Comparison of ENCODE assay signal across 17 cellular contexts in genomic region chr3:25469609-25470008, GRCh38. TPM values are rescaled to one million over a fixed set of nuclear protein-coding genes. Genes with fewer than 3 reads are reported as not detected.
DNase-seq lines count a peak whose midpoint lies in the region; ATAC-seq and TF ChIP-seq lines count a peak whose summit lies in the region.
"Had no signal": no experiment of that assay in that cellular context is flagged by ENCODE, and none has a peak within 500 bp of the region (broad histone marks: within the 10 kb centered on the region; RNA-seq: fewer than 3 reads in every experiment).

No MANE protein-coding gene starts in this region.

- no peaks in the 10 kb centered on the region for H3K36me3 ChIP-seq in esophagus (ENCODE audit: control insufficient read depth in 2 of 2, insufficient read depth in 2 of 2, low read length in 1 of 2)
- H3K36me3 ChIP-seq in neural progenitor cell, result no peaks in the 10 kb centered on the region
- H3K36me3 ChIP-seq: esophagus muscularis mucosa, spleen had no signal

- peaks cover 2% of the 10 kb centered on the region for H3K27me3 Mint-ChIP-seq in neural progenitor cell (ENCODE audit: insufficient read depth, low read depth)
- H3K27me3 Mint-ChIP-seq: CD4-positive, CD25-positive, alpha-beta regulatory T cell had no signal

- 60 to 61% methylated on average over 2 of the region's 2 CpGs for WGBS in esophagus, 2 donors

- no peak overlapping the region for H2AFZ ChIP-seq in neural progenitor cell (replicated peaks)

- no peaks in the 10 kb centered on the region for H3K27me3 ChIP-seq in esophagus (ENCODE audit: control insufficient read depth in 1 of 2, insufficient read depth in 2 of 2, low read length in 2 of 2)
- H3K27me3 ChIP-seq in neural progenitor cell, result no peaks in the 10 kb centered on the region
- H3K27me3 ChIP-seq: esophagus muscularis mucosa, spleen had no signal

- DNase-seq in NCI-H69 (lab: John Stamatoyannopoulos, UW), result peak; percentile 45
- no peak for DNase-seq in neural progenitor cell (ENCODE audit: low spot score)
- DNase-seq in substantia nigra (lab: John Stamatoyannopoulos, UW), result no peak
- no peak for DNase-seq in retina
- no peak for DNase-seq in SHP77 treated with DMSO at 0.1 percent for 48 hours (lab: John Stamatoyannopoulos, UW)
- DNase-seq: activated gamma-delta T cell; CD4-positive, CD25-positive, alpha-beta regulatory T cell; NCI-H524; SIG-M5; spleen had no signal

- H3K79me2 ChIP-seq in neural progenitor cell (ENCODE audit: low read depth), result no peaks in the 10 kb centered on the region

- H3K9me3 ChIP-seq in esophagus (ENCODE audit: control insufficient read depth in 2 of 2, insufficient read depth in 1 of 2, low read depth in 1 of 2, low read length in 1 of 2), result no peaks in the 10 kb centered on the region
- H3K9me3 ChIP-seq in neural progenitor cell (ENCODE audit: low read depth), result no peaks in the 10 kb centered on the region
- H3K9me3 ChIP-seq: esophagus muscularis mucosa, spleen had no signal

- ATAC-seq in GM18907 (IDR thresholded peaks at IDR 0.05; ENCODE audit: unreplicated experiment), result no peak

- H3K9me3 Mint-ChIP-seq in neural progenitor cell, result no peaks in the 10 kb centered on the region
- H3K9me3 Mint-ChIP-seq: dendritic cell treated with granulocyte-macrophage colony-stimulating factor and Interleukin-4, amounts not matched to agents 40 ng/mL and 50 ng/mL, for 4 days had no signal

- peak overlapping the region; percentile 48 for H3K27ac Mint-ChIP-seq in neural progenitor cell
- H3K27ac Mint-ChIP-seq: CD4-positive, CD25-positive, alpha-beta regulatory T cell; dendritic cell treated with granulocyte-macrophage colony-stimulating factor and Interleukin-4, amounts not matched to agents 40 ng/mL and 50 ng/mL, for 4 days; IgD-negative memory B cell had no signal

- no peak for TF ChIP-seq CTCF in neural progenitor cell (IDR thresholded peaks at IDR 0.05)

- no peaks in the 10 kb centered on the region for H3F3A ChIP-seq in neural progenitor cell (ENCODE audit: low read depth)

- H3K4me1 ChIP-seq in esophagus (ENCODE audit: control insufficient read depth in 2 of 2, insufficient read depth in 2 of 2, low read length in 1 of 2) (peaks cover 3 to 6% of the 10 kb centered on the region in 2 donors), neural progenitor cell (peaks cover 11% of the 10 kb centered on the region)

- peaks cover 38% of the 10 kb centered on the region for H3K4me1 Mint-ChIP-seq in neural progenitor cell

- no peak overlapping the region for H3K4me3 Mint-ChIP-seq in neural progenitor cell
- H3K4me3 Mint-ChIP-seq: CD4-positive, CD25-positive, alpha-beta regulatory T cell; dendritic cell treated with granulocyte-macrophage colony-stimulating factor and Interleukin-4, amounts not matched to agents 40 ng/mL and 50 ng/mL, for 4 days; IgD-negative memory B cell had no signal

- H3K4me3 ChIP-seq in esophagus (ENCODE audit: low read depth in 1 of 2, low read length in 2 of 2), result no peak overlapping the region
- no peak overlapping the region for H3K4me3 ChIP-seq in neural progenitor cell
- H3K4me3 ChIP-seq: spleen had no signal

- no peaks in the 10 kb centered on the region for H4K20me1 ChIP-seq in neural progenitor cell (ENCODE audit: low read depth)

- H3K27ac ChIP-seq in esophagus (ENCODE audit: low read depth in 2 of 2, low read length in 1 of 2), result peak overlapping the region; percentile 41 to 54
- H3K27ac ChIP-seq in neural progenitor cell, result no peak overlapping the region
- peak overlapping the region; percentile 30 for H3K27ac ChIP-seq in temporal lobe (ENCODE audit: low read depth, low read length)
- H3K27ac ChIP-seq in substantia nigra (ENCODE audit: low read depth, low read length, poor library complexity, severe bottlenecking), result no peak overlapping the region
- H3K27ac ChIP-seq: esophagus muscularis mucosa had no signal

- H3K4me2 ChIP-seq in neural progenitor cell, result no peak overlapping the region

- no peak overlapping the region for H3K9ac ChIP-seq in neural progenitor cell

- H3K36me3 Mint-ChIP-seq in neural progenitor cell, result no peaks in the 10 kb centered on the region
- H3K36me3 Mint-ChIP-seq: CD4-positive, CD25-positive, alpha-beta regulatory T cell; IgD-negative memory B cell had no signal

RNA-seq across cellular contexts. Expression of gene RARB, which starts 41.5 kb away (rescaled TPM):
- polyA plus RNA-seq in esophagus, result 1 to 10 TPM; 1.6 to 2.2 TPM
- 1.4 and 1.8 TPM in 2 replicates for total RNA-seq in neural progenitor cell (ENCODE audit: low replicate concordance)
- total RNA-seq in temporal lobe, result 8.1 TPM
- total RNA-seq: CD4-positive, CD25-positive, alpha-beta regulatory T cell; T-helper 2 cell treated with Interferon-gamma antibody and Interleukin-4, amounts not matched to agents 100 ng/mL and 5 ng/mL, for 36 hours had no signal

Comparison
In these comparisons a context has a peak if more than half of its experiments do, and no peak if none do; other contexts are left out.
1. H3K27ac ChIP-seq: peak in esophagus (2 of 2) and temporal lobe (single experiment); none in neural progenitor cell (single experiment) and substantia nigra (single experiment).